1 cellular context compared by ENCODE assay signal in genomic region chr7:84701524-84702306, GRCh38.
TF ChIP-seq lines count a peak whose summit lies in the region.

No MANE protein-coding gene starts in this region.

TF ChIP-seq in HEK293, 187 proteins besides CTCF, POLR2A, EP300 and RAD21 (continued from another document and continues in another):
- no peak for TF ChIP-seq ZNF221 (tag by site-specific recombination; IDR thresholded peaks at IDR 0.05; ENCODE audit: borderline replicate concordance)
- TF ChIP-seq ZNF837 (tag by site-specific recombination; IDR thresholded peaks at IDR 0.05) = no peak
- TF ChIP-seq SP7 (tag by site-specific recombination; IDR thresholded peaks at IDR 0.05) = peak; percentile 95
- peak; percentile 37; the same call in 1 of the 2 replicates for TF ChIP-seq ZNF660 (tag by site-specific recombination; IDR thresholded peaks at IDR 0.05)
- TF ChIP-seq PBX3 (CRISPR knock-in tag; IDR thresholded peaks at IDR 0.05) = no peak
- no peak for TF ChIP-seq ZNF701 (tag by site-specific recombination; IDR thresholded peaks at IDR 0.05)
- 0 out of 2 replicates have a peak, but pooled peaks have one; percentile 15 for TF ChIP-seq ZBTB17 (tag by site-specific recombination; IDR thresholded peaks at IDR 0.05)
- TF ChIP-seq ZNF394 (tag by site-specific recombination; IDR thresholded peaks at IDR 0.05; ENCODE audit: borderline replicate concordance) = 0 out of 2 replicates have a peak, but pooled peaks have one; percentile 16
- peak; percentile 55; the same call in 1 of the 2 replicates for TF ChIP-seq ZNF18 (tag by site-specific recombination; IDR thresholded peaks at IDR 0.05)
- no peak for TF ChIP-seq ZNF555 (tag by site-specific recombination; conservative IDR thresholded peaks at IDR 0.05)
- TF ChIP-seq ZNF843 (tag by site-specific recombination; IDR thresholded peaks at IDR 0.05) = 0 out of 2 replicates have a peak, but pooled peaks have one; percentile 43
- peak; percentile 46; the same call in 1 of the 2 replicates for TF ChIP-seq KLF10 (tag by site-specific recombination; IDR thresholded peaks at IDR 0.05)
- no peak for TF ChIP-seq ZNF266 (tag by site-specific recombination; IDR thresholded peaks at IDR 0.05; ENCODE audit: low read depth)
- TF ChIP-seq ZNF398 (tag by site-specific recombination; IDR thresholded peaks at IDR 0.05) = peak; percentile 59
- TF ChIP-seq GLIS1 (tag by site-specific recombination; IDR thresholded peaks at IDR 0.05) = no peak
- peak; percentile 85 for TF ChIP-seq SCRT2 (tag by site-specific recombination; IDR thresholded peaks at IDR 0.05)
- peak; percentile 47; the same call in 1 of the 2 replicates for TF ChIP-seq OSR2 (tag by site-specific recombination; IDR thresholded peaks at IDR 0.05)
- TF ChIP-seq ZFHX2 (tag by site-specific recombination; conservative IDR thresholded peaks at IDR 0.05) = peak; percentile 59
- TF ChIP-seq ZNF529 (tag by site-specific recombination; IDR thresholded peaks at IDR 0.05; ENCODE audit: insufficient replicate concordance) = no peak
- peak; percentile 70 for TF ChIP-seq PRDM10 (tag by site-specific recombination; IDR thresholded peaks at IDR 0.05)
- TF ChIP-seq TCF7L2 (IDR thresholded peaks at IDR 0.05; ENCODE audit: borderline replicate concordance, low read depth, low read length) = peak; percentile 92
- TF ChIP-seq PRDM6 (tag by site-specific recombination; IDR thresholded peaks at IDR 0.05) = peak; percentile 67; the same call in 1 of the 2 replicates
- peak; percentile 63; the same call in 1 of the 2 replicates for TF ChIP-seq ZBTB21 (tag by site-specific recombination; IDR thresholded peaks at IDR 0.05)
- 0 out of 2 replicates have a peak, but pooled peaks have one; percentile 19 for TF ChIP-seq ZNF76 (tag by site-specific recombination; IDR thresholded peaks at IDR 0.05; ENCODE audit: borderline replicate concordance, low read depth)
- no peak for TF ChIP-seq ZNF211 (tag by site-specific recombination; IDR thresholded peaks at IDR 0.05; ENCODE audit: low read depth)
- no peak for TF ChIP-seq ZNF239 (tag by site-specific recombination; IDR thresholded peaks at IDR 0.05)
- peak; percentile 41; the same call in 1 of the 2 replicates for TF ChIP-seq ZNF335 (tag by site-specific recombination; conservative IDR thresholded peaks at IDR 0.05)
- TF ChIP-seq ZNF366 (tag by site-specific recombination; conservative IDR thresholded peaks at IDR 0.05) = peak; percentile 90
- no peak for TF ChIP-seq PRDM2 (tag by site-specific recombination; IDR thresholded peaks at IDR 0.05; ENCODE audit: borderline replicate concordance)
- TF ChIP-seq EGR2 (tag by site-specific recombination; IDR thresholded peaks at IDR 0.05; ENCODE audit: low read depth) = peak; percentile 78
- no peak for TF ChIP-seq ZBTB11 (tag by site-specific recombination; conservative IDR thresholded peaks at IDR 0.05; ENCODE audit: low read depth)
- TF ChIP-seq INSM2 (tag by site-specific recombination; IDR thresholded peaks at IDR 0.05) = 0 out of 2 replicates have a peak, but pooled peaks have one; percentile 39
- TF ChIP-seq ZNF121 (tag by site-specific recombination; IDR thresholded peaks at IDR 0.05) = no peak
